Comparison of ENCODE assay signal across 11 cellular contexts in the genomic region with DNA sequence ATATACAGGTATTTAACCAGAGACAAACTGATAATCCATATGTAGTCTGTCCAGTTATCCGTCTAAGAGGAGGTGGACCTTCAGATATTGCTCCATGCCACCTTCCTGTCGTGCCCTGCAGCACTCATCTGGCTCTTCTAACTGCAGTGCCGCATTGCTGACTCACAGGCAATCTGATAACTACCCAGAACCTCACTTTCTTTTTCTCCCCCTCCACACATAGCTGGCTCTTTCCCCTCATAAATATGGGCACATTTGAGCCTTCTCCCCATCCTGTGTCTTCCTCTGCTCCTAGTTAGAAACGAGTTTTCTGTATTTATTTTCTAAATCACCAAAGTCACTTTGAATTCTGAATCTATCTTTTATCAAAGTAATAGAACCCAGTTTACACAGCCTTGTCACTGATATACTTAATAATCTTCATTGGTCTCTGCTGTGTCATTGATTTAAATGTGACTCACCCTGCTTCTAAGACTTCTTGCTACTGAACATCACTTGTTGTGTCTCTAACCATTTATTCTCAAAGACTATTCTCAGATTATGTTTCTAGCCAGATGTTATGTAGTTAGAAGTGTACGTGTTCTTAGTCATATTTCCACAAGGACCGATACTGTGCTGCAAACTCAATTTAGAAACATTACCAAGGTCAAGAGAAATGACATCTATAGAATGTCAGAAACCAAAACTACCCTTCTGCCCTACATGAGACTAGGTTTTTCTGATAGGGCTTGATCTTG. TPM values are rescaled to one million over a fixed set of nuclear protein-coding genes. Genes with fewer than 3 reads are reported as not detected.
DNase-seq lines count a peak whose midpoint lies in the region; ATAC-seq and TF ChIP-seq lines count a peak whose summit lies in the region.
"Had no signal": no experiment of that assay in that cellular context is flagged by ENCODE, and none has a peak within 500 bp of the region (broad histone marks: within the 10 kb centered on the region; RNA-seq: fewer than 3 reads in every experiment).

No MANE protein-coding gene starts in this region.

- no peaks in the 10 kb centered on the region for H3F3A ChIP-seq in SK-N-SH (replicated peaks; ENCODE audit: insufficient read depth)

- H3K27me3 ChIP-seq in BE2C = peaks cover 7% of the 10 kb centered on the region; the same call in 1 of the 2 replicates
- no peaks in the 10 kb centered on the region for H3K27me3 ChIP-seq in SK-N-SH (ENCODE audit: insufficient read depth)
- no peaks in the 10 kb centered on the region for H3K27me3 ChIP-seq in CD4-positive, alpha-beta memory T cell (ENCODE audit: insufficient read depth, low read length)
- H3K27me3 ChIP-seq: BLaER1 had no signal

- H3K36me3 Mint-ChIP-seq in CD4-positive, alpha-beta memory T cell = no peaks in the 10 kb centered on the region
- no peaks in the 10 kb centered on the region for H3K36me3 Mint-ChIP-seq in chondrocyte (ENCODE audit: low read depth)

- TF ChIP-seq RAD21 in SK-N-SH (IDR thresholded peaks at IDR 0.05; ENCODE audit: low read length) = no peak

- no peak overlapping the region for H3K27ac Mint-ChIP-seq in CD4-positive, alpha-beta memory T cell
- H3K27ac Mint-ChIP-seq in chondrocyte (ENCODE audit: unreplicated experiment) = no peak overlapping the region

- TF ChIP-seq CTCF in BE2C (IDR thresholded peaks at IDR 0.05; ENCODE audit: low read depth, low read length) (no peak), SK-N-SH (IDR thresholded peaks at IDR 0.05) (no peak), chondrocyte (IDR thresholded peaks at IDR 0.05) (no peak)

- H3K4me1 Mint-ChIP-seq in CD4-positive, alpha-beta memory T cell = no peaks in the 10 kb centered on the region
- H3K4me1 Mint-ChIP-seq in chondrocyte (ENCODE audit: low read depth) = peaks cover 19% of the 10 kb centered on the region

- H3K79me2 ChIP-seq in SK-N-SH (ENCODE audit: insufficient read depth) = no peaks in the 10 kb centered on the region

- H3K4me1 ChIP-seq in BE2C (no peaks in the 10 kb centered on the region), SK-N-SH (ENCODE audit: control insufficient read depth in 1 of 2, insufficient read depth in 2 of 2, low read depth in 1 of 2, low read length in 1 of 2) (peaks cover 0 to 3% of the 10 kb centered on the region in 2 experiments; a peak in 1 of 4 replicates)
- H3K4me1 ChIP-seq in CD4-positive, alpha-beta memory T cell (ENCODE audit: insufficient read depth, low read length) = no peaks in the 10 kb centered on the region

- H3K4me3 ChIP-seq in BE2C (ENCODE audit: low read depth, low read length) = no peak overlapping the region
- no peak overlapping the region for H3K4me3 ChIP-seq in SK-N-SH (ENCODE audit: low read depth in 2 of 2, low read length in 1 of 2)
- no peak overlapping the region for H3K4me3 ChIP-seq in CD4-positive, alpha-beta memory T cell (ENCODE audit: low read length in 2 of 2)
- H3K4me3 ChIP-seq: BLaER1, SK-N-MC had no signal

- no peak overlapping the region for H3K9ac ChIP-seq in SK-N-SH
- H3K9ac ChIP-seq: BLaER1 had no signal

- peaks cover 1 to 7% of the 10 kb centered on the region in 2 donors for H3K27me3 Mint-ChIP-seq in CD4-positive, alpha-beta memory T cell
- H3K27me3 Mint-ChIP-seq in chondrocyte (ENCODE audit: low read depth) = no peaks in the 10 kb centered on the region

- no peaks in the 10 kb centered on the region for H3K36me3 ChIP-seq in BE2C
- H3K36me3 ChIP-seq in SK-N-SH (replicated peaks in 1 of 2; ENCODE audit: control insufficient read depth in 1 of 2, insufficient read depth in 2 of 2, low read length in 1 of 2) = no peaks in the 10 kb centered on the region
- no peaks in the 10 kb centered on the region for H3K36me3 ChIP-seq in CD4-positive, alpha-beta memory T cell (ENCODE audit: insufficient read depth, low read length)
- H3K36me3 ChIP-seq: BLaER1 had no signal

- H3K9me3 ChIP-seq in BE2C (no peaks in the 10 kb centered on the region), SK-N-SH (0 out of 2 replicates have a peak, but pooled peaks cover under 1% of the 10 kb centered on the region)
- no peaks in the 10 kb centered on the region for H3K9me3 ChIP-seq in CD4-positive, alpha-beta memory T cell (ENCODE audit: control insufficient read depth in 1 of 2, low read length in 2 of 2)
- H3K9me3 ChIP-seq: BLaER1 had no signal

- POLR2A ChIA-PET in SK-N-SH (lab: Yijun Ruan, JAX) = no interaction called here
- POLR2A ChIA-PET in CD4-positive, alpha-beta memory T cell (lab: Charles Lee; ENCODE audit: partially characterized antibody) = no interaction called here

- H3K9me3 Mint-ChIP-seq in CD4-positive, alpha-beta memory T cell = peaks cover 0 to 3% (median 0%) of the 10 kb centered on the region in 8 donors
- no peaks in the 10 kb centered on the region for H3K9me3 Mint-ChIP-seq in chondrocyte (ENCODE audit: low read depth)

- no peaks in the 10 kb centered on the region for H3K9me2 ChIP-seq in SK-N-SH

- CTCF ChIA-PET in SK-N-SH (lab: Yijun Ruan, JAX) = interaction anchor here (1.3 to 2.0 kb wide), 2 partner anchors 15 to 20 kb away, joined by 4 to 5 read pairs; no protein-coding TSS in a partner anchor
- CTCF ChIA-PET in CD4-positive, alpha-beta memory T cell (lab: Charles Lee; ENCODE audit: partially characterized antibody) = no interaction called here

- H2AFZ ChIP-seq in SK-N-SH (ENCODE audit: low read depth) = no peak overlapping the region

- DNase-seq in BE2C (peak; percentile 9), OCI-M1 (lab: John Stamatoyannopoulos, UW) (peak; percentile 43), NCI-H2196 (lab: John Stamatoyannopoulos, UW; ENCODE audit: unreplicated experiment) (no peak), SK-N-SH (no peak), chondrocyte (ENCODE audit: low spot score) (no peak)
- DNase-seq in CD4-positive, alpha-beta memory T cell = no peak

- H4K20me1 ChIP-seq in SK-N-SH (ENCODE audit: insufficient read depth) = no peaks in the 10 kb centered on the region
- H4K20me1 ChIP-seq: BLaER1 had no signal

- no peak for TF ChIP-seq EP300 in SK-N-SH (IDR thresholded peaks at IDR 0.05; ENCODE audit: borderline replicate concordance in 1 of 2, low read depth in 1 of 2, low read length in 1 of 2)

- 10% methylated on average over 6 of the region's 6 CpGs for WGBS in SK-N-SH (ENCODE audit: low lambda C conversion rate)

- H3K4me2 ChIP-seq in SK-N-SH = no peak overlapping the region
- H3K4me2 ChIP-seq: BLaER1 had no signal

- no peak overlapping the region for H3K4me3 Mint-ChIP-seq in CD4-positive, alpha-beta memory T cell
- no peak overlapping the region for H3K4me3 Mint-ChIP-seq in chondrocyte (ENCODE audit: unreplicated experiment)

- no peak overlapping the region; a peak in 1 of 4 replicates for H3K27ac ChIP-seq in SK-N-SH (ENCODE audit: low read depth in 2 of 2, low read length in 1 of 2)
- no peak overlapping the region for H3K27ac ChIP-seq in CD4-positive, alpha-beta memory T cell (ENCODE audit: low read depth, low read length)
- H3K27ac ChIP-seq: BLaER1, SK-N-MC had no signal

- intact Hi-C loops in CD4-positive, alpha-beta memory T cell (cut with micrococcal nuclease) = no loop called here

- ATAC-seq in GM19043 (IDR thresholded peaks at IDR 0.05; ENCODE audit: low read depth, unreplicated experiment) = peak; percentile 75
- ATAC-seq in HG02884 (IDR thresholded peaks at IDR 0.05; ENCODE audit: unreplicated experiment) = peak; percentile 78
- ATAC-seq: esophagus mucosa had no signal

TF ChIP-seq in SK-N-SH, 30 proteins besides CTCF, POLR2A, EP300 and RAD21 (continues in another document):
- TF ChIP-seq YY1 (IDR thresholded peaks at IDR 0.05; ENCODE audit: low read depth) (no peak), NRF1 (IDR thresholded peaks at IDR 0.05; ENCODE audit: low read depth, low read length) (no peak), RFX5 (IDR thresholded peaks at IDR 0.05; ENCODE audit: low read length) (no peak), TEAD4 (IDR thresholded peaks at IDR 0.05; ENCODE audit: borderline replicate concordance, insufficient read depth) (no peak)
- TF ChIP-seq, protein P1, sequence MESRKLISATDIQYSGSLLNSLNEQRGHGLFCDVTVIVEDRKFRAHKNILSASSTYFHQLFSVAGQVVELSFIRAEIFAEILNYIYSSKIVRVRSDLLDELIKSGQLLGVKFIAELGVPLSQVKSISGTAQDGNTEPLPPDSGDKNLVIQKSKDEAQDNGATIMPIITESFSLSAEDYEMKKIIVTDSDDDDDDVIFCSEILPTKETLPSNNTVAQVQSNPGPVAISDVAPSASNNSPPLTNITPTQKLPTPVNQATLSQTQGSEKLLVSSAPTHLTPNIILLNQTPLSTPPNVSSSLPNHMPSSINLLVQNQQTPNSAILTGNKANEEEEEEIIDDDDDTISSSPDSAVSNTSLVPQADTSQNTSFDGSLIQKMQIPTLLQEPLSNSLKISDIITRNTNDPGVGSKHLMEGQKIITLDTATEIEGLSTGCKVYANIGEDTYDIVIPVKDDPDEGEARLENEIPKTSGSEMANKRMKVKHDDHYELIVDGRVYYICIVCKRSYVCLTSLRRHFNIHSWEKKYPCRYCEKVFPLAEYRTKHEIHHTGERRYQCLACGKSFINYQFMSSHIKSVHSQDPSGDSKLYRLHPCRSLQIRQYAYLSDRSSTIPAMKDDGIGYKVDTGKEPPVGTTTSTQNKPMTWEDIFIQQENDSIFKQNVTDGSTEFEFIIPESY (IDR thresholded peaks at IDR 0.05; ENCODE audit: borderline replicate concordance, low read depth) = no peak
- TF ChIP-seq, protein P2, sequence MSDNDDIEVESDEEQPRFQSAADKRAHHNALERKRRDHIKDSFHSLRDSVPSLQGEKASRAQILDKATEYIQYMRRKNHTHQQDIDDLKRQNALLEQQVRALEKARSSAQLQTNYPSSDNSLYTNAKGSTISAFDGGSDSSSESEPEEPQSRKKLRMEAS (IDR thresholded peaks at IDR 0.05; ENCODE audit: low read depth) = no peak

RNA-seq across cellular contexts. Expression of a gene that starts 17.4 kb away (rescaled TPM):
- not detected for polyA plus RNA-seq in BE2C (2012; ENCODE audit: insufficient read depth, insufficient read length, low read depth)
- not detected in 2 replicates for polyA plus RNA-seq in SK-N-SH (2012; rRNA removed)
- not detected in 2 replicates for polyA plus RNA-seq in SK-N-SH (2012; cell fraction: cytosol; rRNA removed)
- polyA plus RNA-seq in SK-N-SH (2012; cell fraction: nucleus; rRNA removed) = not detected in 2 replicates
- total RNA-seq in CD4-positive, alpha-beta memory T cell = not detected
- not detected for polyA plus RNA-seq in CD4-positive, alpha-beta memory T cell
- 0.27 TPM in 1 of 3 replicates, not detected in the others for total RNA-seq in chondrocyte
- total RNA-seq: esophagus mucosa had no signal

Comparison
In these comparisons a context has a peak if more than half of its experiments do, and no peak if none do; other contexts are left out.
1. DNase-seq: peak in BE2C (single experiment) and OCI-M1 (single experiment); none in NCI-H2196 (single experiment), SK-N-SH (single experiment), CD4-positive, alpha-beta memory T cell (0 of 5) and chondrocyte (single experiment).